In the genomic region with DNA sequence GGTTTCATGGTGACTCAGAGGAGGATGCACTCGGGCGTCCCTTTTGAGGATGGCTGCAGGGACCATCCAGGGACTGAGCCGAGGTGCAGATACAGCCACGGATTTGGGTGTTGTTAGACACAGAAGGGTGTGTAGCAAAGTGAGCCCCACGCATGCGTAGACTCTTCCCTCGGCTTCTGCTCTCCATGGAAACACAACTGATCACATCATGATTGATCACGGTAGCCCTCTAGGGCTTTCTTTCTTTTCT, we compare ENCODE assay signal across 8 cellular contexts. TPM values are rescaled to one million over a fixed set of nuclear protein-coding genes. Genes with fewer than 3 reads are reported as not detected.
A peak's percentile ranks its signal among the peaks of the same experiment; 100 is the strongest.
DNase-seq lines count a peak whose midpoint lies in the region; ATAC-seq, FAIRE-seq and TF ChIP-seq lines count a peak whose summit lies in the region.

No MANE protein-coding gene starts in this region.

- peaks cover 18% of the 10 kb centered on the region for H3K27me3 Mint-ChIP-seq in chondrocyte (ENCODE audit: low read depth)

- H2BK120ac ChIP-seq in mesendoderm (ENCODE audit: low read depth, low read length), result no peak overlapping the region

- H3K27ac ChIP-seq in SK-N-MC (peak overlapping the region; percentile 72; the same call in 1 of the 2 replicates), mesendoderm (ENCODE audit: low read depth, low read length) (no peak overlapping the region)

- H4K5ac ChIP-seq in mesendoderm (ENCODE audit: low read length), result no peak overlapping the region

- peak overlapping the region; percentile 99 for H3K4me3 Mint-ChIP-seq in chondrocyte (ENCODE audit: unreplicated experiment)

- H2AK5ac ChIP-seq in mesendoderm (ENCODE audit: low read length), result no peak overlapping the region

- no peak overlapping the region for H3K4ac ChIP-seq in mesendoderm (ENCODE audit: low read depth, low read length)

- H3K79me2 ChIP-seq in mesendoderm (ENCODE audit: control insufficient read depth, insufficient read depth, low read length), result no peaks in the 10 kb centered on the region

- H3K18ac ChIP-seq in mesendoderm (ENCODE audit: low read length), result no peak overlapping the region

- DNase-seq in SK-N-MC (ENCODE audit: low read depth, low spot score) (no peak), chondrocyte (ENCODE audit: low spot score) (no peak), mesendoderm (peak; percentile 80), urothelium cell line (ENCODE audit: low spot score) (peak; percentile 90), SHP77 (lab: John Stamatoyannopoulos, UW) (no peak)

- H3K27ac Mint-ChIP-seq in chondrocyte (ENCODE audit: unreplicated experiment), result peak overlapping the region; percentile 95

- no peaks in the 10 kb centered on the region for H3K79me1 ChIP-seq in mesendoderm (ENCODE audit: low read length)

- peaks cover 29% of the 10 kb centered on the region for H3K4me1 Mint-ChIP-seq in chondrocyte (ENCODE audit: low read depth)

- no peaks in the 10 kb centered on the region for H3K9me3 ChIP-seq in ES-I3 (ENCODE audit: control insufficient read depth, insufficient read depth, low read length)
- H3K9me3 ChIP-seq in SK-N-MC (ENCODE audit: low read depth, low read length), result no peaks in the 10 kb centered on the region

- H3K9me3 Mint-ChIP-seq in chondrocyte (ENCODE audit: low read depth), result no peaks in the 10 kb centered on the region

- FAIRE-seq in urothelium cell line (lab: Jason Lieb, UNC), result no peak

- no peak for TF ChIP-seq CTCF in chondrocyte (IDR thresholded peaks at IDR 0.05)

- H3K23ac ChIP-seq in mesendoderm (ENCODE audit: low read length), result no peak overlapping the region

- H3K4me3 ChIP-seq in SK-N-MC, result peak overlapping the region; percentile 86
- H3K4me3 ChIP-seq in mesendoderm (ENCODE audit: low read length), result no peak overlapping the region

- no peak overlapping the region for H2BK5ac ChIP-seq in mesendoderm (ENCODE audit: low read length)

- H3K36me3 ChIP-seq in ES-I3 (ENCODE audit: insufficient read depth, low read length) (no peaks in the 10 kb centered on the region), SK-N-MC (ENCODE audit: insufficient read depth, low read length) (no peaks in the 10 kb centered on the region), mesendoderm (ENCODE audit: control insufficient read depth, insufficient read depth, low read length) (no peaks in the 10 kb centered on the region)

- ATAC-seq in HG03342 (IDR thresholded peaks at IDR 0.05; ENCODE audit: unreplicated experiment) (peak; percentile 52), GM21825 (IDR thresholded peaks at IDR 0.05; ENCODE audit: unreplicated experiment) (no peak)

- WGBS in mesendoderm (ENCODE audit: extremely low coverage, insufficient coverage, low lambda C conversion rate), result no CpG with 5 or more reads among the region's 8 CpGs

- H3K9ac ChIP-seq in ES-I3 (ENCODE audit: low read depth, low read length) (peak overlapping the region; percentile 94), SK-N-MC (ENCODE audit: insufficient read length) (peak overlapping the region; percentile 78), mesendoderm (ENCODE audit: low read length) (peak overlapping the region; percentile 37)

- H3K27me3 ChIP-seq in mesendoderm (ENCODE audit: insufficient read depth, low read length, poor library complexity), result peaks cover 30% of the 10 kb centered on the region

- no peak overlapping the region for H2BK15ac ChIP-seq in mesendoderm (replicated peaks; ENCODE audit: low read depth)

- peak overlapping the region; percentile 62 for H3K4me2 ChIP-seq in mesendoderm (ENCODE audit: low read length)

- H4K8ac ChIP-seq in mesendoderm (ENCODE audit: low read depth, low read length), result no peak overlapping the region

- H3K36me3 Mint-ChIP-seq in chondrocyte (ENCODE audit: low read depth), result no peaks in the 10 kb centered on the region

- H3K56ac ChIP-seq in mesendoderm (ENCODE audit: low read length), result peak overlapping the region; percentile 73

- H3K4me1 ChIP-seq in ES-I3 (ENCODE audit: insufficient read depth, low read length) (peaks cover 7% of the 10 kb centered on the region; the same call in 1 of the 2 replicates), mesendoderm (ENCODE audit: control insufficient read depth, low read depth, low read length) (no peaks in the 10 kb centered on the region)

RNA-seq across cellular contexts. Expression of gene ULBP1, which starts 0.6 kb away (rescaled TPM):
- 2.8 to 29.8 TPM (median 29.8 TPM) in 3 replicates for total RNA-seq in chondrocyte
- polyA plus RNA-seq in mesendoderm (2013, experiment 1 of 2), result 1.2 TPM
- polyA plus RNA-seq in mesendoderm (2013, experiment 2 of 2), result 1.2 TPM

RNA-seq across cellular contexts. Expression of gene ULBP2, which starts 21.3 kb away (rescaled TPM):
- 7.7 to 15.1 TPM (median 13.9 TPM) in 3 replicates for total RNA-seq in chondrocyte
- 0.14 TPM for polyA plus RNA-seq in mesendoderm (2013, experiment 1 of 2)
- 0.15 TPM for polyA plus RNA-seq in mesendoderm (2013, experiment 2 of 2)

RNA-seq across cellular contexts. Expression of gene RAET1G, which starts 40.2 kb away (rescaled TPM):
- 0.51 to 0.60 TPM (median 0.54 TPM) in 3 replicates for total RNA-seq in chondrocyte
- 0.03 TPM for polyA plus RNA-seq in mesendoderm (2013, experiment 1 of 2)
- polyA plus RNA-seq in mesendoderm (2013, experiment 2 of 2), result not detected

Comparison
In these comparisons a context has a peak if more than half of its experiments do, and no peak if none do; other contexts are left out.
1. H3K9ac ChIP-seq: peak in every context shown above with its lines; median percentile 94 in ES-I3; 78 in SK-N-MC; 37 in mesendoderm.
2. DNase-seq: peak in mesendoderm (single experiment) and urothelium cell line (single experiment); none in SK-N-MC (single experiment), chondrocyte (single experiment) and SHP77 (0 of 2).